In the genomic region with DNA sequence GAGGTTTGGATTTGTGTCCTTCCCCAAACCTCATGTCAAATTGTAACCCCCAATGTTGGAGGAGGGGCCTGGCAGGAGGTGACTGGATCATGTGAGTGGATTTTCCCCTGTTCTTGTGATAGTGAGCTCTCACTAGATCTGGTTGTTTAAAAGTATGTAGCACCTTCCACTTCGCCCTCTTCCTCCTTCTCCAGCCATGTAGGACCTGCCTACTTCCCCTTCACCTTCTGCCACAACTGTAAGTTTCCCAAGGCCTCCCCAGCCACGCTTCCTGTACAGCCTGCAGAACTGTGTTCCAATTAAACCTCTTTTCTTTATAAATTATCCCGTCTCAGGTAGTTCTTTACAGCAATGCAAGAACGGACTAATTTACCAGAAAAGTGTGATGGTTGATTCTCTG, we compare ENCODE assay signal across 14 cellular contexts.
A peak's percentile ranks its signal among the peaks of the same experiment; 100 is the strongest.
DNase-seq lines count a peak whose midpoint lies in the region; ATAC-seq and TF ChIP-seq lines count a peak whose summit lies in the region.
"Had no signal": no experiment of that assay in that cellular context is flagged by ENCODE, and none has a peak within 500 bp of the region (broad histone marks: within the 10 kb centered on the region; RNA-seq: fewer than 3 reads in every experiment).

No MANE protein-coding gene starts in this region.

- H3K27ac Mint-ChIP-seq in activated T-cell treated with anti-CD3 and anti-CD28 coated beads, Interleukin-2, amount 50 U/mL, for 24 hours: peak overlapping the region; percentile 96
- H3K27ac Mint-ChIP-seq in activated CD8-positive, alpha-beta T cell treated with anti-CD3 and anti-CD28 coated beads, Interleukin-2, amount 10 ng/mL, durations not matched to agents 7 days and 5 days: peak overlapping the region; percentile 91
- H3K27ac Mint-ChIP-seq in stimulated activated effector memory CD8-positive, alpha-beta T cell treated with anti-CD3 and anti-CD28 coated beads, Interleukin-12 subunit alpha, Interleukin-12 subunit beta, amount 100 ng/mL, for 72 hours: peak overlapping the region; percentile 84

- 87 to 91% (median 88%) methylated on average over 4 of the region's 4 CpGs for WGBS in psoas muscle, 3 donors

- no peak overlapping the region for H3K4me3 ChIP-seq in psoas muscle
- H3K4me3 ChIP-seq: gastrocnemius medialis had no signal

- POLR2A ChIA-PET in activated CD8-positive, alpha-beta T cell treated with anti-CD3 and anti-CD28 coated beads, Interleukin-2, amount 10 ng/mL, durations not matched to agents 7 days and 5 days (lab: Charles Lee): interaction anchor here (0.7 to 0.9 kb wide), 2 partner anchors 13 to 102 kb away, joined by 3 to 4 read pairs; no protein-coding TSS in a partner anchor

- no peak overlapping the region for H3K4me3 Mint-ChIP-seq in activated T-cell treated with anti-CD3 and anti-CD28 coated beads, Interleukin-2, amount 50 U/mL, for 24 hours
- no peak overlapping the region for H3K4me3 Mint-ChIP-seq in activated CD8-positive, alpha-beta T cell treated with anti-CD3 and anti-CD28 coated beads, Interleukin-2, amount 10 ng/mL, durations not matched to agents 7 days and 5 days
- peak overlapping the region; percentile 54 for H3K4me3 Mint-ChIP-seq in stimulated activated effector memory CD8-positive, alpha-beta T cell treated with anti-CD3 and anti-CD28 coated beads, Interleukin-12 subunit alpha, Interleukin-12 subunit beta, amount 100 ng/mL, for 72 hours

- intact Hi-C loops in psoas muscle (cut with DNase I): no loop called here

- H3K9me3 Mint-ChIP-seq in activated T-cell treated with anti-CD3 and anti-CD28 coated beads, Interleukin-2, amount 50 U/mL, for 24 hours: peaks cover 23% of the 10 kb centered on the region
- peaks cover 18% of the 10 kb centered on the region for H3K9me3 Mint-ChIP-seq in activated CD8-positive, alpha-beta T cell treated with anti-CD3 and anti-CD28 coated beads, Interleukin-2, amount 10 ng/mL, durations not matched to agents 7 days and 5 days (ENCODE audit: insufficient read depth)
- peaks cover 1% of the 10 kb centered on the region for H3K9me3 Mint-ChIP-seq in stimulated activated effector memory CD8-positive, alpha-beta T cell treated with anti-CD3 and anti-CD28 coated beads, Interleukin-12 subunit alpha, Interleukin-12 subunit beta, amount 100 ng/mL, for 72 hours

- H3K36me3 ChIP-seq in psoas muscle (ENCODE audit: insufficient read depth in 1 of 2, low read depth in 1 of 2): no peaks in the 10 kb centered on the region
- H3K36me3 ChIP-seq: gastrocnemius medialis had no signal

- H3K4me1 Mint-ChIP-seq in activated T-cell treated with anti-CD3 and anti-CD28 coated beads, Interleukin-2, amount 50 U/mL, for 24 hours (ENCODE audit: low read depth): peaks cover 85% of the 10 kb centered on the region
- peaks cover 56% of the 10 kb centered on the region for H3K4me1 Mint-ChIP-seq in activated CD8-positive, alpha-beta T cell treated with anti-CD3 and anti-CD28 coated beads, Interleukin-2, amount 10 ng/mL, durations not matched to agents 7 days and 5 days (ENCODE audit: low read depth)
- H3K4me1 Mint-ChIP-seq in stimulated activated effector memory CD8-positive, alpha-beta T cell treated with anti-CD3 and anti-CD28 coated beads, Interleukin-12 subunit alpha, Interleukin-12 subunit beta, amount 100 ng/mL, for 72 hours: peaks cover 94% of the 10 kb centered on the region

- no peak for ATAC-seq in activated CD8-positive, alpha-beta T cell treated with anti-CD3 and anti-CD28 coated beads, Interleukin-2, amount 10 ng/mL, durations not matched to agents 7 days and 5 days
- ATAC-seq in stimulated activated effector memory CD8-positive, alpha-beta T cell treated with anti-CD3 and anti-CD28 coated beads, Interleukin-12 subunit alpha, Interleukin-12 subunit beta, amount 100 ng/mL, for 72 hours: no peak
- no peak for ATAC-seq in psoas muscle
- ATAC-seq: gastrocnemius medialis; naive thymus-derived CD8-positive, alpha-beta T cell had no signal

- TF ChIP-seq CTCF in psoas muscle (IDR thresholded peaks at IDR 0.05): no peak

- no peaks in the 10 kb centered on the region for H3K4me1 ChIP-seq in psoas muscle
- H3K4me1 ChIP-seq: gastrocnemius medialis had no signal

- peaks cover 7% of the 10 kb centered on the region for H3K36me3 Mint-ChIP-seq in activated T-cell treated with anti-CD3 and anti-CD28 coated beads, Interleukin-2, amount 50 U/mL, for 24 hours (ENCODE audit: low read depth)
- H3K36me3 Mint-ChIP-seq in activated CD8-positive, alpha-beta T cell treated with anti-CD3 and anti-CD28 coated beads, Interleukin-2, amount 10 ng/mL, durations not matched to agents 7 days and 5 days (ENCODE audit: low read depth): peaks cover 41% of the 10 kb centered on the region
- H3K36me3 Mint-ChIP-seq in stimulated activated effector memory CD8-positive, alpha-beta T cell treated with anti-CD3 and anti-CD28 coated beads, Interleukin-12 subunit alpha, Interleukin-12 subunit beta, amount 100 ng/mL, for 72 hours: peaks cover 7% of the 10 kb centered on the region

- no peaks in the 10 kb centered on the region for H3K27me3 Mint-ChIP-seq in activated T-cell treated with anti-CD3 and anti-CD28 coated beads, Interleukin-2, amount 50 U/mL, for 24 hours
- H3K27me3 Mint-ChIP-seq in activated CD8-positive, alpha-beta T cell treated with anti-CD3 and anti-CD28 coated beads, Interleukin-2, amount 10 ng/mL, durations not matched to agents 7 days and 5 days (ENCODE audit: low read depth): no peaks in the 10 kb centered on the region
- H3K27me3 Mint-ChIP-seq: naive thymus-derived CD8-positive, alpha-beta T cell had no signal

- H3K27ac ChIP-seq in caudate nucleus (ENCODE audit: low read depth, low read length): no peak overlapping the region
- H3K27ac ChIP-seq in psoas muscle: no peak overlapping the region
- H3K27ac ChIP-seq: gastrocnemius medialis had no signal

- no peak for DNase-seq in activated T-cell treated with anti-CD3 and anti-CD28 coated beads, Interleukin-2, amount 50 U/mL, for 24 hours
- DNase-seq in activated T-cell treated with anti-CD3 and anti-CD28 coated beads, Interleukin-2, amount 50 U/mL, for 48 hours: no peak
- peak; percentile 65 for DNase-seq in MV-4-11 (lab: John Stamatoyannopoulos, UW)
- no peak for DNase-seq in activated CD8-positive, alpha-beta T cell treated with anti-CD3 and anti-CD28 coated beads, Interleukin-2, amount 10 ng/mL, durations not matched to agents 7 days and 5 days
- DNase-seq in stimulated activated effector memory CD8-positive, alpha-beta T cell treated with anti-CD3 and anti-CD28 coated beads, Interleukin-12 subunit alpha, Interleukin-12 subunit beta, amount 100 ng/mL, for 72 hours (ENCODE audit: low spot score in 2 of 2): no peak
- no peak for DNase-seq in caudate nucleus (lab: John Stamatoyannopoulos, UW)
- no peak for DNase-seq in psoas muscle
- no peak for DNase-seq in stimulated activated naive CD4-positive, alpha-beta T cell (lab: John Stamatoyannopoulos, UW)
- DNase-seq: amygdala; DMS153; gastrocnemius medialis; naive thymus-derived CD8-positive, alpha-beta T cell; NCI-H2081; Right ventricle myocardium superior had no signal

- no peaks in the 10 kb centered on the region for H3K9me3 ChIP-seq in psoas muscle
- H3K9me3 ChIP-seq: gastrocnemius medialis had no signal

- CTCF ChIA-PET in activated CD8-positive, alpha-beta T cell treated with anti-CD3 and anti-CD28 coated beads, Interleukin-2, amount 10 ng/mL, durations not matched to agents 7 days and 5 days (lab: Charles Lee): no interaction called here

- no peaks in the 10 kb centered on the region for H3K27me3 ChIP-seq in psoas muscle (ENCODE audit: insufficient read depth in 3 of 3, low read length in 2 of 3)
- H3K27me3 ChIP-seq: gastrocnemius medialis had no signal
